Comparison of ENCODE assay signal across 14 cellular contexts in genomic region chr10:112872728-112873127, GRCh38.
DNase-seq lines count a peak whose midpoint lies in the region; ATAC-seq and TF ChIP-seq lines count a peak whose summit lies in the region.
"Had no signal": no experiment of that assay in that cellular context is flagged by ENCODE, and none has a peak within 500 bp of the region (broad histone marks: within the 10 kb centered on the region; RNA-seq: fewer than 3 reads in every experiment).

No MANE protein-coding gene starts in this region.

- H3K4me1 Mint-ChIP-seq in CD4-positive, alpha-beta memory T cell, result no peaks in the 10 kb centered on the region

- WGBS in heart right ventricle, 2 donors, result 86 to 92% methylated on average over 1 of the region's 1 CpG
- WGBS in aorta, 2 donors, result 89 to 92% methylated on average over 1 of the region's 1 CpG

- H3K27ac ChIP-seq in heart right ventricle, result no peak overlapping the region
- H3K27ac ChIP-seq in left ventricle myocardium inferior (replicated peaks), result no peak overlapping the region
- no peak overlapping the region for H3K27ac ChIP-seq in VCaP
- no peak overlapping the region for H3K27ac ChIP-seq in foreskin keratinocyte
- no peak overlapping the region for H3K27ac ChIP-seq in CD4-positive, alpha-beta memory T cell (ENCODE audit: low read depth, low read length)
- H3K27ac ChIP-seq in aorta (ENCODE audit: low read depth in 1 of 2, low read length in 2 of 2), result no peak overlapping the region
- H3K27ac ChIP-seq: neutrophil, upper lobe of left lung had no signal

- peak in 5 of 9 donors; percentile 3 to 31 (median 21) for TF ChIP-seq CTCF in heart right ventricle (IDR thresholded peaks at IDR 0.05)
- no peak for TF ChIP-seq CTCF in left ventricle myocardium inferior (IDR thresholded peaks at IDR 0.05; ENCODE audit: borderline replicate concordance)
- TF ChIP-seq CTCF in VCaP (conservative IDR thresholded peaks at IDR 0.05), result peak; percentile 19; the same call in 1 of the 2 replicates
- TF ChIP-seq CTCF in foreskin keratinocyte (conservative IDR thresholded peaks at IDR 0.05), result peak; percentile 58

- H3K4me3 ChIP-seq in heart right ventricle (no peak overlapping the region), left ventricle myocardium inferior (no peak overlapping the region), aorta (ENCODE audit: low read length in 2 of 2) (no peak overlapping the region)
- no peak overlapping the region for H3K4me3 ChIP-seq in CD4-positive, alpha-beta memory T cell (ENCODE audit: low read length in 2 of 2)
- H3K4me3 ChIP-seq: upper lobe of left lung had no signal

- peaks cover 0 to 4% of the 10 kb centered on the region in 2 donors for H3K36me3 Mint-ChIP-seq in CD4-positive, alpha-beta memory T cell
- H3K36me3 Mint-ChIP-seq: activated CD4-positive, alpha-beta memory T cell treated with anti-CD3 and anti-CD28 coated beads for 36 hours had no signal

- H3K9me3 Mint-ChIP-seq in CD4-positive, alpha-beta memory T cell, result peaks cover 0 to 22% (median 16%) of the 10 kb centered on the region in 8 donors

- no peaks in the 10 kb centered on the region for H3K27me3 Mint-ChIP-seq in CD4-positive, alpha-beta memory T cell

- POLR2A ChIA-PET in CD4-positive, alpha-beta memory T cell (lab: Charles Lee; ENCODE audit: partially characterized antibody), result no interaction called here

- no peak overlapping the region for H3K4me3 Mint-ChIP-seq in CD4-positive, alpha-beta memory T cell
- H3K4me3 Mint-ChIP-seq: activated CD4-positive, alpha-beta memory T cell treated with anti-CD3 and anti-CD28 coated beads for 36 hours had no signal

- H3K27me3 ChIP-seq in heart right ventricle (no peaks in the 10 kb centered on the region), left ventricle myocardium inferior (ENCODE audit: low read depth) (no peaks in the 10 kb centered on the region), foreskin keratinocyte (peaks cover 10% of the 10 kb centered on the region), aorta (ENCODE audit: control insufficient read depth in 1 of 2, insufficient read depth in 2 of 2, low read length in 1 of 2) (no peaks in the 10 kb centered on the region)
- H3K27me3 ChIP-seq in CD4-positive, alpha-beta memory T cell (ENCODE audit: insufficient read depth, low read length), result no peaks in the 10 kb centered on the region
- H3K27me3 ChIP-seq: neutrophil, upper lobe of left lung had no signal

- ATAC-seq in heart right ventricle (no peak), foreskin keratinocyte (no peak), aorta (ENCODE audit: low FRiP score) (no peak)
- ATAC-seq: left ventricle myocardium superior had no signal

- intact Hi-C loops in heart right ventricle (cut with DNase I), result no loop called here
- intact Hi-C loops in left ventricle myocardium inferior (cut with micrococcal nuclease), result no loop called here
- intact Hi-C loops in CD4-positive, alpha-beta memory T cell (cut with micrococcal nuclease), result no loop called here
- intact Hi-C loops in aorta (cut with DNase I), result no loop called here

- H3K9me3 ChIP-seq in heart right ventricle (peaks cover 0 to 32% (median 12%) of the 10 kb centered on the region in 11 donors), left ventricle myocardium inferior (replicated peaks) (peaks cover 44% of the 10 kb centered on the region), aorta (ENCODE audit: control insufficient read depth, low read length) (peaks cover 1% of the 10 kb centered on the region)
- no peaks in the 10 kb centered on the region for H3K9me3 ChIP-seq in CD4-positive, alpha-beta memory T cell (ENCODE audit: control insufficient read depth in 1 of 2, low read length in 2 of 2)
- H3K9me3 ChIP-seq: neutrophil had no signal

- H3K4me1 ChIP-seq in heart right ventricle, result peaks cover 0 to 10% (median 0%) of the 10 kb centered on the region in 9 donors
- no peaks in the 10 kb centered on the region for H3K4me1 ChIP-seq in left ventricle myocardium inferior
- no peaks in the 10 kb centered on the region for H3K4me1 ChIP-seq in foreskin keratinocyte
- no peaks in the 10 kb centered on the region for H3K4me1 ChIP-seq in CD4-positive, alpha-beta memory T cell (ENCODE audit: insufficient read depth, low read length)
- H3K4me1 ChIP-seq in aorta (ENCODE audit: control insufficient read depth in 1 of 2, insufficient read depth in 2 of 2, low read length in 2 of 2), result no peaks in the 10 kb centered on the region
- H3K4me1 ChIP-seq: upper lobe of left lung had no signal

- CTCF ChIA-PET in CD4-positive, alpha-beta memory T cell (lab: Charles Lee; ENCODE audit: partially characterized antibody), result no interaction called here

- H3K36me3 ChIP-seq in heart right ventricle (no peaks in the 10 kb centered on the region), left ventricle myocardium inferior (no peaks in the 10 kb centered on the region), aorta (ENCODE audit: control insufficient read depth in 1 of 2, insufficient read depth in 2 of 2, low read length in 1 of 2) (no peaks in the 10 kb centered on the region)
- H3K36me3 ChIP-seq in CD4-positive, alpha-beta memory T cell (ENCODE audit: insufficient read depth, low read length), result no peaks in the 10 kb centered on the region
- H3K36me3 ChIP-seq: neutrophil, upper lobe of left lung had no signal

- DNase-seq in heart right ventricle (no peak), left ventricle myocardium inferior (no peak), foreskin keratinocyte (no peak), NCI-H1105 (lab: John Stamatoyannopoulos, UW) (no peak), aorta (no peak), epidermal melanocyte (ENCODE audit: insufficient read length, low spot score) (no peak)
- no peak for DNase-seq in CD4-positive, alpha-beta memory T cell
- DNase-seq: activated CD4-positive, alpha-beta memory T cell treated with anti-CD3 and anti-CD28 coated beads for 36 hours; activated naive CD4-positive, alpha-beta T cell treated with Interleukin-2 at 50 U/mL for 16 hours; left ventricle myocardium superior; NCI-H345; upper lobe of left lung had no signal

- no peak overlapping the region for H3K27ac Mint-ChIP-seq in CD4-positive, alpha-beta memory T cell
- H3K27ac Mint-ChIP-seq: activated CD4-positive, alpha-beta memory T cell treated with anti-CD3 and anti-CD28 coated beads for 36 hours had no signal
